ENCODE assay signal across 1 cellular context in genomic region chr2:64478502-64479230, GRCh38.
A peak's percentile ranks its signal among the peaks of the same experiment; 100 is the strongest.
TF ChIP-seq lines count a peak whose summit lies in the region.

No MANE protein-coding gene starts in this region.

TF ChIP-seq in GM12878, 131 proteins besides CTCF, POLR2A, EP300 and RAD21:
- TF ChIP-seq MTA2 (IDR thresholded peaks at IDR 0.05; ENCODE audit: low read depth) (peak; percentile 48; the same call in 1 of the 2 replicates), RELA (IDR thresholded peaks at IDR 0.05; ENCODE audit: borderline replicate concordance, partially characterized antibody) (no peak)
